Comparison of ENCODE assay signal across 13 cellular contexts in the genomic region with DNA sequence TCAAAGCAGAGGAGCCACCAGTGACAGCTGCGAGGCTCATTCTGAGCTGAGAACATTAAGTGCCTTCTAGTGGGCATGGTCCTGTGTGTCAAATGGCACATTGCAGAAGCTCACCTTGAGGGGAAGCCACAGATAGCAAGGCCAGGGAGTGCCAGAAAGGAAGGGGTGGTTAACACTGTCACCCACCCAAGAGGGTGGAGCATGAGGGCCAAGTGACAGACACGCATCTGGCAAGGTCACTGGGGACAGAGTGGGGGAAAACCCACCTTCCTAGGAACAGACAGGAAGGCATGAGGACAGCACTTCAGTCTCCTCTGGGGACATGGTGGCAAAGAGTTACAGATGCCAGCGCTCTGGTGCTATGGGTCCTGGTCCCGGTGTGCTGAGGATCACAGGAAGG. TPM values are rescaled to one million over a fixed set of nuclear protein-coding genes. Genes with fewer than 3 reads are reported as not detected.
DNase-seq lines count a peak whose midpoint lies in the region; ATAC-seq and TF ChIP-seq lines count a peak whose summit lies in the region.
"Had no signal": no experiment of that assay in that cellular context is flagged by ENCODE, and none has a peak within 500 bp of the region (broad histone marks: within the 10 kb centered on the region; RNA-seq: fewer than 3 reads in every experiment).

No MANE protein-coding gene starts in this region.

- H3K36me3 Mint-ChIP-seq in T-helper 1 cell treated with Interleukin-12 subunit alpha and Interleukin-12 subunit beta and Interleukin-4 antibody, amounts not matched to agents 30 μg/mL and 1 μg/mL, for 36 hours (ENCODE audit: low read depth): peaks cover 26% of the 10 kb centered on the region
- H3K36me3 Mint-ChIP-seq in natural killer cell: peaks cover 7% of the 10 kb centered on the region

- peaks cover 14% of the 10 kb centered on the region for H3K4me1 Mint-ChIP-seq in T-helper 1 cell treated with Interleukin-12 subunit alpha and Interleukin-12 subunit beta and Interleukin-4 antibody, amounts not matched to agents 30 μg/mL and 1 μg/mL, for 36 hours (ENCODE audit: low read depth)
- H3K4me1 Mint-ChIP-seq in natural killer cell: peaks cover 48 to 64% of the 10 kb centered on the region in 2 donors

- no peaks in the 10 kb centered on the region for H3K27me3 Mint-ChIP-seq in T-helper 1 cell treated with Interleukin-12 subunit alpha and Interleukin-12 subunit beta and Interleukin-4 antibody, amounts not matched to agents 30 μg/mL and 1 μg/mL, for 36 hours (ENCODE audit: low read depth)
- no peaks in the 10 kb centered on the region for H3K27me3 Mint-ChIP-seq in natural killer cell (ENCODE audit: low read depth in 2 of 2)

- no peak for TF ChIP-seq CTCF in natural killer cell (IDR thresholded peaks at IDR 0.05)

- H3K27ac Mint-ChIP-seq in T-helper 1 cell treated with Interleukin-12 subunit alpha and Interleukin-12 subunit beta and Interleukin-4 antibody, amounts not matched to agents 30 μg/mL and 1 μg/mL, for 36 hours: peak overlapping the region; percentile 42
- peak overlapping the region; percentile 97 for H3K27ac Mint-ChIP-seq in natural killer cell

- H3K4me3 Mint-ChIP-seq in T-helper 1 cell treated with Interleukin-12 subunit alpha and Interleukin-12 subunit beta and Interleukin-4 antibody, amounts not matched to agents 30 μg/mL and 1 μg/mL, for 36 hours: no peak overlapping the region
- peak overlapping the region; percentile 75 for H3K4me3 Mint-ChIP-seq in natural killer cell

- no peaks in the 10 kb centered on the region for H3K9me3 Mint-ChIP-seq in T-helper 1 cell treated with Interleukin-12 subunit alpha and Interleukin-12 subunit beta and Interleukin-4 antibody, amounts not matched to agents 30 μg/mL and 1 μg/mL, for 36 hours
- no peaks in the 10 kb centered on the region for H3K9me3 Mint-ChIP-seq in natural killer cell

- DNase-seq in T-helper 1 cell (no peak), natural killer cell (peak; percentile 42), NOMO-1 treated with dmso at 0.1 percent for 144 hours (lab: John Stamatoyannopoulos, UW; ENCODE audit: unreplicated experiment) (no peak), HuH-7 (ENCODE audit: low spot score) (no peak)
- DNase-seq: activated CD8-positive, alpha-beta memory T cell treated with anti-CD3 and anti-CD28 coated beads for 24 hours; left colon; stimulated activated CD4-positive, alpha-beta T cell treated with anti-CD3 and anti-CD28 coated beads, Interleukin-4, amount 100 ng/mL, for 24 hours; trophoblast cell had no signal

- intact Hi-C loops in natural killer cell (cut with micrococcal nuclease): loop anchor here (5.0 kb wide), 2 partner anchors 112 to 152 kb away; a partner anchor contains a TSS

- ATAC-seq in GM21381 (IDR thresholded peaks at IDR 0.05; ENCODE audit: unreplicated experiment) (peak; percentile 79), HG03571 (IDR thresholded peaks at IDR 0.05; ENCODE audit: unreplicated experiment) (peak; percentile 64), natural killer cell (peak; percentile 85 to 90 (median 89)), HG03280 (IDR thresholded peaks at IDR 0.05; ENCODE audit: unreplicated experiment) (no peak)
- ATAC-seq: left colon had no signal

RNA-seq across cellular contexts. Expression of a gene that starts 22.1 kb away (rescaled TPM):
- total RNA-seq in natural killer cell: 10 to 100 TPM; 19.3 to 25.6 (median 20.5) TPM

RNA-seq across cellular contexts. Expression of a gene that starts 52.8 kb away (rescaled TPM):
- not detected for total RNA-seq in natural killer cell
- total RNA-seq: bronchial epithelial cell had no signal
